In genomic region chr14:36820111-36820709, GRCh38 we compare ENCODE assay signal across 20 cellular contexts.
DNase-seq lines count a peak whose midpoint lies in the region; ATAC-seq and TF ChIP-seq lines count a peak whose summit lies in the region.
"Had no signal": no experiment of that assay in that cellular context is flagged by ENCODE, and none has a peak within 500 bp of the region (broad histone marks: within the 10 kb centered on the region; RNA-seq: fewer than 3 reads in every experiment).

No MANE protein-coding gene starts in this region.

- POLR2A ChIA-PET in HEK293T (lab: Yijun Ruan, JAX) (no interaction called here), RWPE1 (lab: Yijun Ruan, JAX; ENCODE audit: low non-redundant PET) (no interaction called here)

- TF ChIP-seq CTCF in RWPE1 (conservative IDR thresholded peaks at IDR 0.05; ENCODE audit: low read depth) (no peak), foreskin keratinocyte (conservative IDR thresholded peaks at IDR 0.05) (no peak)

- H3K27me3 ChIP-seq in foreskin keratinocyte, result no peaks in the 10 kb centered on the region
- H3K27me3 ChIP-seq: body of pancreas, esophagus muscularis mucosa, uterus had no signal

- H3K4me1 ChIP-seq in foreskin keratinocyte, result peaks cover 31% of the 10 kb centered on the region
- H3K4me1 ChIP-seq: body of pancreas, esophagus muscularis mucosa, uterus had no signal

- H3K27ac ChIP-seq in RWPE1, result no peak overlapping the region
- H3K27ac ChIP-seq in foreskin keratinocyte, result no peak overlapping the region
- H3K27ac ChIP-seq: body of pancreas, esophagus muscularis mucosa, uterus had no signal

- CTCF ChIA-PET in HEK293T (lab: Yijun Ruan, JAX), result no interaction called here
- CTCF ChIA-PET in RWPE1 (lab: Yijun Ruan, JAX), result no interaction called here

- peak; percentile 36 for ATAC-seq in foreskin keratinocyte
- ATAC-seq in HG02571 (IDR thresholded peaks at IDR 0.05; ENCODE audit: unreplicated experiment), result no peak
- ATAC-seq: body of pancreas; stimulated activated naive B cell treated with anti-CD40 and anti-IgM and Interleukin-4, amounts not matched to agents 10 μg/mL and 1 μg/mL and 100 μg/mL, for 72 hours had no signal

- DNase-seq in DMS53 treated with DMSO at 0.1 percent for 48 hours (lab: John Stamatoyannopoulos, UW; ENCODE audit: unreplicated experiment), result peak; percentile 28
- DNase-seq in HEK293T (ENCODE audit: extremely low spot score), result peak; percentile 39
- peak; percentile 21 for DNase-seq in RWPE1 (ENCODE audit: low spot score)
- DNase-seq in foreskin keratinocyte, result no peak
- DNase-seq in stimulated activated CD4-positive, alpha-beta T cell treated with anti-CD3 and anti-CD28 coated beads, Interleukin-4, amount 100 ng/mL, for 4 hours, result no peak
- no peak for DNase-seq in NCI-H345 (lab: John Stamatoyannopoulos, UW)
- DNase-seq: activated CD4-positive, alpha-beta T cell treated with anti-CD3 and anti-CD28 coated beads, Interleukin-2, amount 50 U/mL, for 48 hours; activated effector memory CD4-positive, alpha-beta T cell treated with Interleukin-2 at 50 U/mL for 16 hours; body of pancreas; effector CD8-positive, alpha-beta T cell; IMR-90; kidney; NCI-H1694 treated with DMSO at 0.1 percent for 48 hours; NCI-H446 treated with DMSO at 0.1 percent for 48 hours; SK-N-SH; small intestine; stimulated activated naive B cell treated with anti-CD40 and anti-IgM and Interleukin-4, amounts not matched to agents 10 μg/mL and 1 μg/mL and 100 μg/mL, for 72 hours; uterus had no signal

TF ChIP-seq in HEK293T, 16 proteins besides CTCF, POLR2A, EP300 and RAD21:
- TF ChIP-seq, protein P1, sequence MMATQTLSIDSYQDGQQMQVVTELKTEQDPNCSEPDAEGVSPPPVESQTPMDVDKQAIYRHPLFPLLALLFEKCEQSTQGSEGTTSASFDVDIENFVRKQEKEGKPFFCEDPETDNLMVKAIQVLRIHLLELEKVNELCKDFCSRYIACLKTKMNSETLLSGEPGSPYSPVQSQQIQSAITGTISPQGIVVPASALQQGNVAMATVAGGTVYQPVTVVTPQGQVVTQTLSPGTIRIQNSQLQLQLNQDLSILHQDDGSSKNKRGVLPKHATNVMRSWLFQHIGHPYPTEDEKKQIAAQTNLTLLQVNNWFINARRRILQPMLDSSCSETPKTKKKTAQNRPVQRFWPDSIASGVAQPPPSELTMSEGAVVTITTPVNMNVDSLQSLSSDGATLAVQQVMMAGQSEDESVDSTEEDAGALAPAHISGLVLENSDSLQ (IDR thresholded peaks at IDR 0.05), result peak; percentile 65
- TF ChIP-seq CTBP1 (IDR thresholded peaks at IDR 0.05; ENCODE audit: borderline replicate concordance), result no peak

Comparison
In these comparisons a context has a peak if more than half of its experiments do, and no peak if none do; other contexts are left out.
1. DNase-seq: peak in DMS53 treated with DMSO at 0.1 percent for 48 hours (single experiment), HEK293T (single experiment) and RWPE1 (single experiment); none in foreskin keratinocyte (0 of 2), stimulated activated CD4-positive, alpha-beta T cell treated with anti-CD3 and anti-CD28 coated beads, Interleukin-4, amount 100 ng/mL, for 4 hours (0 of 2) and NCI-H345 (single experiment).